ENCODE assay signal across 31 cellular contexts in the genomic region with DNA sequence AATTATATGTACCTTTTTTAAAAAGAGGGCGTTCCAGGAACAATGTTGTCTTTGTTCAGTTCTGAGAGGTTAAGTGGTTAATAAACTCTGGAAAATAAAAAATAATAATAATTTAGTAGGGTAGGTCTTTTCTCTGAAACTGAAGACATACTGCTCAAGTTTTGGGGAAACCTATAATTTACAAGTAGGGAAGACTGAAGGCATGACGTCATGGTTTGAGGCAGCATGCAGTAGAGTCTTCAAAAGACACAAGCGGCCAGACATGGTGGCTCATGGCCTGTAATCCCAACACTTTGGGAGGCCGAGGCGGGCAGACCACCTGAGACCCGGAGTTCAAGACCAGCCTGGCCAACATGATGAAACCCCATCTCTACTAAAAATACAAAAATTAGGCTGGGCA.
"Had no signal": no experiment of that assay in that cellular context is flagged by ENCODE, and none has a peak within 500 bp of the region (broad histone marks: within the 10 kb centered on the region; RNA-seq: fewer than 3 reads in every experiment).

No MANE protein-coding gene starts in this region.

- H3K4me1 ChIP-seq: breast epithelium had no signal

- H3K27me3 ChIP-seq: adrenal gland, ascending aorta, body of pancreas, brain microvascular endothelial cell, breast epithelium, cardiac muscle cell had no signal

- H3K27ac ChIP-seq: adrenal gland, ascending aorta, body of pancreas, brain microvascular endothelial cell, breast epithelium, cardiac muscle cell had no signal

- ATAC-seq: activated naive CD4-positive, alpha-beta T cell treated with anti-CD3 and anti-CD28 coated beads, Interleukin-2, amount 50 U/mL, for 72 hours; activated naive CD8-positive, alpha-beta T cell treated with anti-CD3 and anti-CD28 coated beads, Interleukin-2, amount 50 U/mL, for 24 hours; activated T-cell treated with anti-CD3 and anti-CD28 coated beads, Interleukin-2, amount 50 U/mL, for 4 hours; activated T-cell treated with anti-CD3 and anti-CD28 coated beads, Interleukin-2, amount 50 U/mL, for 72 hours; activated T-helper 17 cell treated with anti-CD3 and anti-CD28 coated beads, Interleukin-2, amount 50 U/mL, for 72 hours; body of pancreas had no signal

- H3K36me3 ChIP-seq: adrenal gland, breast epithelium had no signal

- H3K4me3 ChIP-seq: adrenal gland, ascending aorta, body of pancreas, breast epithelium, cardiac muscle cell had no signal

- H3K9me3 ChIP-seq: adrenal gland, ascending aorta, body of pancreas, breast epithelium had no signal

- FAIRE-seq: astrocyte, bronchial epithelial cell had no signal

- DNase-seq: activated effector memory CD4-positive, alpha-beta T cell treated with anti-CD3 and anti-CD28 coated beads, Interleukin-2, amount 50 U/mL, for 16 hours; activated effector memory CD4-positive, alpha-beta T cell treated with Interleukin-2 at 50 U/mL for 16 hours; activated gamma-delta T cell; activated gamma-delta T cell treated with Interleukin-2 at 50 U/mL for 16 hours; activated naive CD4-positive, alpha-beta T cell; activated naive CD4-positive, alpha-beta T cell treated with anti-CD3 and anti-CD28 coated beads for 36 hours; activated naive CD4-positive, alpha-beta T cell treated with anti-CD3 and anti-CD28 coated beads, Interleukin-2, amount 10 ng/mL, durations not matched to agents 7 days and 5 days; activated naive CD4-positive, alpha-beta T cell treated with anti-CD3 and anti-CD28 coated beads, Interleukin-2, amount 50 U/mL, for 16 hours; activated naive CD4-positive, alpha-beta T cell treated with Interleukin-2 at 50 U/mL for 16 hours; activated naive CD8-positive, alpha-beta T cell treated with anti-CD3 and anti-CD28 coated beads for 36 hours; activated naive CD8-positive, alpha-beta T cell treated with anti-CD3 and anti-CD28 coated beads, Interleukin-2, amount 10 ng/mL, durations not matched to agents 7 days and 5 days; activated naive CD8-positive, alpha-beta T cell treated with anti-CD3 and anti-CD28 coated beads, Interleukin-2, amount 50 U/mL, for 24 hours; activated T-cell treated with anti-CD3 and anti-CD28 coated beads, Interleukin-2, amount 50 U/mL, for 24 hours; activated T-cell treated with anti-CD3 and anti-CD28 coated beads, Interleukin-2, amount 50 U/mL, for 4 hours; activated T-cell treated with anti-CD3 and anti-CD28 coated beads, Interleukin-2, amount 50 U/mL, for 72 hours; adrenal gland; amniotic stem cell; amygdala; anterior cingulate cortex; body of pancreas; brain microvascular endothelial cell; caudate nucleus; central memory CD4-positive, alpha-beta T cell; cerebellar nuclear complex had no signal
